ENCODE assay signal across 16 cellular contexts in the genomic region with DNA sequence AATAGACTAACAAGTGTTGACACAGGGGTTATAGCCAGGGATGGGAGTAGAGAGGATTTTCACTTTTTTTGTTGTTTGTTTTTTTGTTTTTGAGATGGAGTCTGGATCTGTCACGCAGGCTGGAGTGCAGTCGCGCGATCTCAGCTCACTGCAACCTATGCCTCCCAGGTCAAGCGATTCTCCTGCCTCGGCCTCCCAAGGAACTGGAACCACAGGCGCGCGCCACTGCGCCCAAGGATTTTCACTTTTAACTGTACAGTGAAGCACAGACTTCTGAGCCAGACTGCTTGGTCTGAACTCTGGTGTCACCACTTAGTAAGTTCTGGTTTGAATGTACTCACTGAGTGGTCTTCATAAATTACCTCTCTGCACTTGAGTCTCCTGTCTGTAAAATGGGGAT. TPM values are rescaled to one million over a fixed set of nuclear protein-coding genes. Genes with fewer than 3 reads are reported as not detected.
DNase-seq lines count a peak whose midpoint lies in the region; ATAC-seq and TF ChIP-seq lines count a peak whose summit lies in the region.
"Had no signal": no experiment of that assay in that cellular context is flagged by ENCODE, and none has a peak within 500 bp of the region (broad histone marks: within the 10 kb centered on the region; RNA-seq: fewer than 3 reads in every experiment).

No MANE protein-coding gene starts in this region.

- H3K9ac ChIP-seq in neural cell (ENCODE audit: low read length) (no peak overlapping the region), mesendoderm (ENCODE audit: low read length) (no peak overlapping the region)

- no peaks in the 10 kb centered on the region for H3K9me2 ChIP-seq in neural cell (ENCODE audit: insufficient read depth, low read length)

- H3K27ac ChIP-seq in breast epithelium (peak overlapping the region; percentile 94 to 97), neural cell (ENCODE audit: low read length) (peak overlapping the region; percentile 77), tibial nerve (peak overlapping the region; percentile 72 to 88 (median 80)), mesendoderm (ENCODE audit: low read depth, low read length) (no peak overlapping the region)

- no TSS peak for BruUV-seq in MCF 10A (replicated peaks; lab: Mats Ljungman, UMichigan)

- H3K4me3 ChIP-seq in breast epithelium (no peak overlapping the region), neural cell (ENCODE audit: low read length) (no peak overlapping the region), tibial nerve (no peak overlapping the region), mesendoderm (ENCODE audit: low read length) (no peak overlapping the region)
- H3K4me3 ChIP-seq: GM12878 had no signal

- H3K4me1 Mint-ChIP-seq in MCF 10A (ENCODE audit: insufficient read depth, unreplicated experiment) (peaks cover 44% of the 10 kb centered on the region), chondrocyte (ENCODE audit: low read depth) (peaks cover 39% of the 10 kb centered on the region)
- peaks cover 55% of the 10 kb centered on the region for H3K4me1 Mint-ChIP-seq in stimulated activated naive CD8-positive, alpha-beta T cell treated with anti-CD3 and anti-CD28 coated beads, Interleukin-15, amount 100 ng/mL, for 72 hours

- no peak overlapping the region for H3K4ac ChIP-seq in mesendoderm (ENCODE audit: low read depth, low read length)

- H3K79me2 ChIP-seq in neural cell (replicated peaks; ENCODE audit: insufficient read depth, low read length): no peaks in the 10 kb centered on the region
- no peaks in the 10 kb centered on the region for H3K79me2 ChIP-seq in mesendoderm (ENCODE audit: control insufficient read depth, insufficient read depth, low read length)

- H2BK5ac ChIP-seq in mesendoderm (ENCODE audit: low read length): no peak overlapping the region

- no peak overlapping the region for H2BK120ac ChIP-seq in mesendoderm (ENCODE audit: low read depth, low read length)

- H4K20me1 ChIP-seq in neural cell (ENCODE audit: insufficient read depth): no peaks in the 10 kb centered on the region

- TF ChIP-seq CTCF in breast epithelium (IDR thresholded peaks at IDR 0.05) (no peak), MCF 10A (IDR thresholded peaks at IDR 0.05; ENCODE audit: unreplicated experiment) (no peak), chondrocyte (IDR thresholded peaks at IDR 0.05) (no peak), neural cell (IDR thresholded peaks at IDR 0.05; ENCODE audit: poor library complexity, severe bottlenecking) (no peak), tibial nerve (IDR thresholded peaks at IDR 0.05) (no peak)

- H3K36me3 ChIP-seq in breast epithelium (no peaks in the 10 kb centered on the region), neural cell (ENCODE audit: insufficient read depth, low read length) (no peaks in the 10 kb centered on the region), tibial nerve (peaks cover 0 to 39% (median 0%) of the 10 kb centered on the region in 3 donors), mesendoderm (ENCODE audit: control insufficient read depth, insufficient read depth, low read length) (no peaks in the 10 kb centered on the region)

- H3K4me3 Mint-ChIP-seq in MCF 10A (ENCODE audit: unreplicated experiment) (no peak overlapping the region), chondrocyte (ENCODE audit: unreplicated experiment) (no peak overlapping the region)
- no peak overlapping the region for H3K4me3 Mint-ChIP-seq in stimulated activated naive CD8-positive, alpha-beta T cell treated with anti-CD3 and anti-CD28 coated beads, Interleukin-15, amount 100 ng/mL, for 72 hours

- H3K27me3 ChIP-seq in breast epithelium (no peaks in the 10 kb centered on the region), neural cell (ENCODE audit: insufficient read depth, low read depth, low read length) (no peaks in the 10 kb centered on the region), tibial nerve (no peaks in the 10 kb centered on the region), mesendoderm (ENCODE audit: insufficient read depth, low read length, poor library complexity) (no peaks in the 10 kb centered on the region)

- TF ChIP-seq RAD21 in neural cell (conservative IDR thresholded peaks at IDR 0.05): no peak

- no peak for TF ChIP-seq POLR2A in breast epithelium (IDR thresholded peaks at IDR 0.05)
- TF ChIP-seq POLR2A in tibial nerve (IDR thresholded peaks at IDR 0.05): no peak

- H3K9me3 Mint-ChIP-seq in MCF 10A (ENCODE audit: unreplicated experiment) (no peaks in the 10 kb centered on the region), chondrocyte (ENCODE audit: low read depth) (no peaks in the 10 kb centered on the region)
- H3K9me3 Mint-ChIP-seq in stimulated activated naive CD8-positive, alpha-beta T cell treated with anti-CD3 and anti-CD28 coated beads, Interleukin-15, amount 100 ng/mL, for 72 hours: no peaks in the 10 kb centered on the region
- H3K9me3 Mint-ChIP-seq: stimulated activated memory B cell treated with anti-CD40 and anti-IgM and Interleukin-4, amounts not matched to agents 10 μg/mL and 1 μg/mL and 100 μg/mL, for 72 hours; WTC11 had no signal

- H4K5ac ChIP-seq in mesendoderm (ENCODE audit: low read length): no peak overlapping the region

- no peak overlapping the region for H3K23ac ChIP-seq in mesendoderm (ENCODE audit: low read length)

- H3K27me3 Mint-ChIP-seq in MCF 10A (ENCODE audit: insufficient read depth, unreplicated experiment) (no peaks in the 10 kb centered on the region), chondrocyte (ENCODE audit: low read depth) (no peaks in the 10 kb centered on the region)
- H3K27me3 Mint-ChIP-seq in stimulated activated naive CD8-positive, alpha-beta T cell treated with anti-CD3 and anti-CD28 coated beads, Interleukin-15, amount 100 ng/mL, for 72 hours: no peaks in the 10 kb centered on the region
- H3K27me3 Mint-ChIP-seq: stimulated activated memory B cell treated with anti-CD40 and anti-IgM and Interleukin-4, amounts not matched to agents 10 μg/mL and 1 μg/mL and 100 μg/mL, for 72 hours; T-helper 17 cell had no signal

- peaks cover 4% of the 10 kb centered on the region for H3F3A ChIP-seq in neural cell (ENCODE audit: insufficient read depth, low read length, poor library complexity, severe bottlenecking)

- no peak overlapping the region for H3K4me2 ChIP-seq in neural cell (ENCODE audit: low read length)
- no peak overlapping the region for H3K4me2 ChIP-seq in mesendoderm (ENCODE audit: low read length)

- peaks cover 15 to 25% of the 10 kb centered on the region in 2 donors for H3K4me1 ChIP-seq in breast epithelium
- H3K4me1 ChIP-seq in tibial nerve: peaks cover 0 to 53% (median 44%) of the 10 kb centered on the region in 4 donors
- H3K4me1 ChIP-seq in mesendoderm (ENCODE audit: control insufficient read depth, low read depth, low read length): peaks cover 16% of the 10 kb centered on the region

- intact Hi-C loops in breast epithelium (cut with DNase I; ENCODE audit: low total_unique reads): no loop called here
- intact Hi-C loops in MCF 10A (cut with micrococcal nuclease): no loop called here

- H2AK5ac ChIP-seq in mesendoderm (ENCODE audit: low read length): no peak overlapping the region

- H3K56ac ChIP-seq in mesendoderm (ENCODE audit: low read length): no peak overlapping the region

- peaks cover 1% of the 10 kb centered on the region for H3K79me1 ChIP-seq in mesendoderm (ENCODE audit: low read length)

- H3K18ac ChIP-seq in mesendoderm (ENCODE audit: low read length): no peak overlapping the region

- POLR2A ChIA-PET in MCF 10A (lab: Yijun Ruan, JAX): interaction anchor here (0.6 to 1.7 kb wide), 5 partner anchors 10 to 71 kb away, joined by 3 to 6 read pairs (median 3); no protein-coding TSS in a partner anchor

- H3K36me3 Mint-ChIP-seq in MCF 10A (ENCODE audit: insufficient read depth, unreplicated experiment): peaks cover 46% of the 10 kb centered on the region
- peaks cover 24% of the 10 kb centered on the region for H3K36me3 Mint-ChIP-seq in chondrocyte (ENCODE audit: low read depth)
- H3K36me3 Mint-ChIP-seq: WTC11 had no signal

- H4K8ac ChIP-seq in mesendoderm (ENCODE audit: low read depth, low read length): no peak overlapping the region

- TF ChIP-seq EP300 in neural cell (conservative IDR thresholded peaks at IDR 0.05; ENCODE audit: poor library complexity, severe bottlenecking) (no peak), tibial nerve (IDR thresholded peaks at IDR 0.05) (no peak)

- H3K9me3 ChIP-seq in breast epithelium: no peaks in the 10 kb centered on the region
- H3K9me3 ChIP-seq in neural cell (ENCODE audit: low read length): no peaks in the 10 kb centered on the region
- no peaks in the 10 kb centered on the region for H3K9me3 ChIP-seq in tibial nerve

- no peak overlapping the region for H3K27ac Mint-ChIP-seq in MCF 10A (ENCODE audit: low read depth, unreplicated experiment)
- peak overlapping the region; percentile 74 for H3K27ac Mint-ChIP-seq in chondrocyte (ENCODE audit: unreplicated experiment)
- H3K27ac Mint-ChIP-seq in stimulated activated naive CD8-positive, alpha-beta T cell treated with anti-CD3 and anti-CD28 coated beads, Interleukin-15, amount 100 ng/mL, for 72 hours: peak overlapping the region in 1 of 2 donors; percentile 20

- no peak overlapping the region for H2BK15ac ChIP-seq in mesendoderm (replicated peaks; ENCODE audit: low read depth)

- ATAC-seq in stimulated activated naive CD8-positive, alpha-beta T cell treated with anti-CD3 and anti-CD28 coated beads, Interleukin-15, amount 100 ng/mL, for 72 hours: no peak
- ATAC-seq: GM12878; stimulated activated memory B cell treated with anti-CD40 and anti-IgM and Interleukin-4, amounts not matched to agents 10 μg/mL and 1 μg/mL and 100 μg/mL, for 72 hours; T-helper 17 cell; WTC11 had no signal

- 92 to 96% methylated on average over 10 of the region's 10 CpGs for WGBS in tibial nerve, 2 donors
- WGBS in mesendoderm (ENCODE audit: extremely low coverage, insufficient coverage, low lambda C conversion rate): no CpG with 5 or more reads among the region's 10 CpGs

- CTCF ChIA-PET in MCF 10A (lab: Yijun Ruan, JAX): interaction anchor here (1.0 kb wide), 1 partner anchor 26 kb away, joined by 3 read pairs; no protein-coding TSS in a partner anchor

- no peak for DNase-seq in breast epithelium (ENCODE audit: low spot score in 2 of 2)
- no peak for DNase-seq in MCF 10A (ENCODE audit: unreplicated experiment)
- no peak for DNase-seq in chondrocyte (ENCODE audit: low spot score)
- no peak for DNase-seq in tibial nerve (ENCODE audit: low spot score in 2 of 2)
- DNase-seq in NCI-H1930 (lab: John Stamatoyannopoulos, UW): no peak
- no peak for DNase-seq in stimulated activated naive CD8-positive, alpha-beta T cell treated with anti-CD3 and anti-CD28 coated beads, Interleukin-15, amount 100 ng/mL, for 72 hours
- DNase-seq in mesendoderm: no peak
- DNase-seq: activated effector memory CD4-positive, alpha-beta T cell treated with anti-CD3 and anti-CD28 coated beads, Interleukin-2, amount 50 U/mL, for 16 hours; dermis blood vessel endothelial cell; NCI-H1436; NK-92 treated with Interleukin-12 subunit alpha and Interleukin-12 subunit beta, amount 100 ng/mL, for 24 hours; T-helper 17 cell had no signal

- H2AFZ ChIP-seq in neural cell (ENCODE audit: low read depth, low read length): no peak overlapping the region

RNA-seq across cellular contexts. Expression of a gene that starts 40.2 kb away (rescaled TPM):
- total RNA-seq in breast epithelium (10 to 100 TPM; 41.6 to 93.5 (median 43.2) TPM), MCF 10A (2022) (131 and 154 TPM in 2 replicates), chondrocyte (114 to 136 TPM (median 128 TPM) in 3 replicates), tibial nerve (10 to 100 TPM; 74.9 to 95.9 (median 83.4) TPM)
- 2.5 and 3.3 TPM in 2 replicates for polyA plus RNA-seq in neural cell
- polyA minus RNA-seq in neural cell: 7.5 and 9.3 TPM in 2 replicates
- polyA plus RNA-seq in mesendoderm (2013, experiment 1 of 2): 45.4 TPM
- 46.2 TPM for polyA plus RNA-seq in mesendoderm (2013, experiment 2 of 2)
